1 cellular context compared by ENCODE assay signal in genomic region chr10:106960812-106961211, GRCh38.
TF ChIP-seq lines count a peak whose summit lies in the region.

No MANE protein-coding gene starts in this region.

TF ChIP-seq in GM12878, 131 proteins besides CTCF, POLR2A, EP300 and RAD21 (continued from another document):
- TF ChIP-seq BCL3 (IDR thresholded peaks at IDR 0.05; ENCODE audit: borderline replicate concordance, insufficient read depth, low read depth, low read length, poor library complexity, severe bottlenecking) (no peak), RELB (IDR thresholded peaks at IDR 0.05; ENCODE audit: low read depth) (no peak), PRDM15 (CRISPR knock-in tag; IDR thresholded peaks at IDR 0.05) (no peak)
